In genomic region chr10:43888551-43888950, GRCh38 we compare ENCODE assay signal across 1 cellular context.
TF ChIP-seq lines count a peak whose summit lies in the region.

No MANE protein-coding gene starts in this region.

TF ChIP-seq in SK-N-SH, 30 proteins besides CTCF, POLR2A, EP300 and RAD21 (continued from another document):
- TF ChIP-seq ZBTB33 (IDR thresholded peaks at IDR 0.05; ENCODE audit: borderline replicate concordance, low read depth) = no peak
- TF ChIP-seq ELF1 (IDR thresholded peaks at IDR 0.05) = no peak
- TF ChIP-seq FOSL2 (IDR thresholded peaks at IDR 0.05; ENCODE audit: borderline replicate concordance, low read depth) = 0 out of 2 replicates have a peak, but pooled peaks have one; percentile 15
- TF ChIP-seq IRF3 (IDR thresholded peaks at IDR 0.05; ENCODE audit: low read depth, low read length) = no peak
- no peak for TF ChIP-seq MAX (IDR thresholded peaks at IDR 0.05; ENCODE audit: low read depth)
- no peak for TF ChIP-seq FOXJ3 (CRISPR knock-in tag; IDR thresholded peaks at IDR 0.05)
- TF ChIP-seq GABPA (IDR thresholded peaks at IDR 0.05; ENCODE audit: low read depth) = no peak
- no peak for TF ChIP-seq EZH2phosphoT487 (IDR thresholded peaks at IDR 0.05; ENCODE audit: borderline replicate concordance, low read depth)
- no peak for TF ChIP-seq POLR2AphosphoS5 (IDR thresholded peaks at IDR 0.05; ENCODE audit: low read depth, low read length)
- TF ChIP-seq MEF2A (IDR thresholded peaks at IDR 0.05; ENCODE audit: borderline replicate concordance, low read depth) = no peak
- peak; percentile 29; the same call in 1 of the 2 replicates for TF ChIP-seq RXRA (IDR thresholded peaks at IDR 0.05; ENCODE audit: borderline replicate concordance, low read depth)
- peak; percentile 41; the same call in 1 of the 2 replicates for TF ChIP-seq NFIC (IDR thresholded peaks at IDR 0.05; ENCODE audit: borderline replicate concordance)
- TF ChIP-seq RCOR1 (IDR thresholded peaks at IDR 0.05; ENCODE audit: low read length) = no peak
- no peak for TF ChIP-seq REST (IDR thresholded peaks at IDR 0.05; ENCODE audit: low read depth, low read length)
- TF ChIP-seq JUND (IDR thresholded peaks at IDR 0.05) = peak; percentile 45
- no peak for TF ChIP-seq USF2 (IDR thresholded peaks at IDR 0.05; ENCODE audit: borderline replicate concordance, low read depth, low read length)
- TF ChIP-seq YY1 (IDR thresholded peaks at IDR 0.05; ENCODE audit: low read depth) = no peak
- TF ChIP-seq TCF12 (IDR thresholded peaks at IDR 0.05) = 0 out of 2 replicates have a peak, but pooled peaks have one; percentile 22
- no peak for TF ChIP-seq SIN3A (IDR thresholded peaks at IDR 0.05; ENCODE audit: borderline replicate concordance, low read depth, low read length)
- TF ChIP-seq CHD2 (IDR thresholded peaks at IDR 0.05; ENCODE audit: low read length, partially characterized antibody) = no peak
- TF ChIP-seq MXI1 (IDR thresholded peaks at IDR 0.05; ENCODE audit: low read depth, low read length) = no peak
- no peak for TF ChIP-seq GATA2 (CRISPR knock-in tag; IDR thresholded peaks at IDR 0.05)
